16 cellular contexts compared by ENCODE assay signal in the genomic region with DNA sequence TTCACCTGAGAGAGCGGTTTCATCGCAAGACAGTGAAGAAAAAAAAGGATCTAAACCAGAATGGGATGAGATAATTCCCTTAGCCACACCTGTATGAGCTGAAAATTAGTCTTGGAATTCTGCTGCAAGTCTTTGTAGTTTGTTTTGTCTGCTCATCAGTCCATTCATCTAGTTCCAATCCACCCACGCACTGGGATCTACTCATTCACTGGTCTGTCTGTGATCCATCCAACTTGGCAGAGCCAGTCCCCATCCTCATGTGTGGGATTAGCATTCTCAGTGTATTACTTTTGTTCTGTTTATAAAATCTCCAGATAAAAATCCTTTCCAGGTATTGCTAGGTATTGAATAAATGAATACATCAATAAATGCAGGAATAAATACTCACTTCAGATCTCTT.
"Had no signal": no experiment of that assay in that cellular context is flagged by ENCODE, and none has a peak within 500 bp of the region (broad histone marks: within the 10 kb centered on the region; RNA-seq: fewer than 3 reads in every experiment).

No MANE protein-coding gene starts in this region.

- DNase-seq: activated CD4-positive, alpha-beta T cell treated with anti-CD3 and anti-CD28 coated beads for 1 hour; activated CD4-positive, alpha-beta T cell treated with anti-CD3 and anti-CD28 coated beads, Interleukin-2, amount 50 U/mL, for 1 hour; activated T-cell treated with anti-CD3 and anti-CD28 coated beads, Interleukin-2, amount 50 U/mL, for 1 hour; colonic mucosa; dorsolateral prefrontal cortex; esophagus squamous epithelium; heart right ventricle; lower lobe of right lung; naive B cell; occipital lobe; retina; stimulated activated CD4-positive, alpha-beta T cell treated with anti-CD3 and anti-CD28 coated beads, Interleukin-4, amount 100 ng/mL, for 24 hours; stimulated activated naive CD4-positive, alpha-beta T cell treated with Interleukin-2 at 50 U/mL for 16 hours; thyroid gland had no signal

- H3K36me3 ChIP-seq: ascending aorta, breast epithelium, colonic mucosa, esophagus squamous epithelium, heart right ventricle, lower lobe of right lung, thyroid gland had no signal

- H3K27me3 ChIP-seq: ascending aorta, breast epithelium, colonic mucosa, esophagus squamous epithelium, heart right ventricle, thyroid gland had no signal

- H3K27ac ChIP-seq: ascending aorta, breast epithelium, colonic mucosa, dorsolateral prefrontal cortex, esophagus squamous epithelium, heart right ventricle, lower lobe of right lung, thyroid gland had no signal

- H3K9me3 ChIP-seq: ascending aorta, breast epithelium, colonic mucosa, esophagus squamous epithelium, lower lobe of right lung, thyroid gland had no signal

- H3K4me1 ChIP-seq: ascending aorta, breast epithelium, esophagus squamous epithelium had no signal

- H3K4me3 ChIP-seq: ascending aorta, breast epithelium, colonic mucosa, dorsolateral prefrontal cortex, esophagus squamous epithelium, heart right ventricle, lower lobe of right lung, thyroid gland had no signal
